ENCODE assay signal across 18 cellular contexts in genomic region chr1:54517536-54517935, GRCh38.
"Had no signal": no experiment of that assay in that cellular context is flagged by ENCODE, and none has a peak within 500 bp of the region (broad histone marks: within the 10 kb centered on the region; RNA-seq: fewer than 3 reads in every experiment).

No MANE protein-coding gene starts in this region.

- H3K27ac ChIP-seq: adrenal gland, esophagus muscularis mucosa, gastroesophageal sphincter, heart left ventricle, right atrium auricular region, tibial nerve, vagina had no signal

- ATAC-seq: activated CD4-positive, alpha-beta T cell treated with anti-CD3 and anti-CD28 coated beads for 36 hours; activated naive CD4-positive, alpha-beta T cell treated with anti-CD3 and anti-CD28 coated beads, Interleukin-2, amount 50 U/mL, for 72 hours; gastroesophageal sphincter; heart left ventricle; left ventricle myocardium superior; stimulated activated naive CD8-positive, alpha-beta T cell treated with anti-CD3 and anti-CD28 coated beads, Interleukin-15, Interleukin-2, amounts not matched to agents 100 U/mL and 50 U/mL, for 24 hours; WTC11 had no signal

- H3K4me3 ChIP-seq: adrenal gland, esophagus muscularis mucosa, gastroesophageal sphincter, heart left ventricle, right atrium auricular region, tibial nerve, vagina had no signal

- H3K4me1 ChIP-seq: adrenal gland, esophagus muscularis mucosa, gastroesophageal sphincter, heart left ventricle, right atrium auricular region, tibial nerve, vagina had no signal

- H3K27me3 ChIP-seq: adrenal gland, esophagus muscularis mucosa, gastroesophageal sphincter, right atrium auricular region, tibial nerve, vagina had no signal

- H3K9me3 ChIP-seq: adrenal gland, esophagus muscularis mucosa, gastroesophageal sphincter, heart left ventricle, right atrium auricular region, tibial nerve, vagina had no signal

- H3K36me3 ChIP-seq: adrenal gland, esophagus muscularis mucosa, gastroesophageal sphincter, heart left ventricle, right atrium auricular region, tibial nerve, vagina had no signal

- DNase-seq: activated CD4-positive, alpha-beta T cell treated with anti-CD3 and anti-CD28 coated beads for 36 hours; activated CD4-positive, alpha-beta T cell treated with anti-CD3 and anti-CD28 coated beads, Interleukin-2, amount 50 U/mL, for 48 hours; activated gamma-delta T cell; adrenal gland; effector CD8-positive, alpha-beta T cell; heart left ventricle; left ventricle myocardium superior; nephron progenitor cell; occipital lobe; posterior cingulate gyrus; stimulated activated naive CD8-positive, alpha-beta T cell treated with anti-CD3 and anti-CD28 coated beads, Interleukin-15, Interleukin-2, amounts not matched to agents 100 U/mL and 50 U/mL, for 24 hours had no signal
